24 cellular contexts compared by ENCODE assay signal in genomic region chr6:103113416-103113815, GRCh38.
"Had no signal": no experiment of that assay in that cellular context is flagged by ENCODE, and none has a peak within 500 bp of the region (broad histone marks: within the 10 kb centered on the region; RNA-seq: fewer than 3 reads in every experiment).

No MANE protein-coding gene starts in this region.

- H3K27me3 Mint-ChIP-seq: memory B cell; naive thymus-derived CD4-positive, alpha-beta T cell; natural killer cell treated with Interleukin-12 subunit alpha and Interleukin-12 subunit beta and Interleukin-15 and Interleukin-18, amount 100 ng/mL, for 72 hours; progenitor cell of endocrine pancreas; stimulated activated memory B cell treated with anti-CD40 and anti-IgM and Interleukin-4, amounts not matched to agents 10 μg/mL and 1 μg/mL and 100 μg/mL, for 72 hours; stimulated activated naive CD8-positive, alpha-beta T cell treated with anti-CD3 and anti-CD28 coated beads, Interleukin-15, amount 100 ng/mL, for 72 hours; type B pancreatic cell had no signal

- H3K4me1 ChIP-seq: left ventricle myocardium inferior, right atrium auricular region, right lobe of liver, tibial nerve, vagina had no signal

- H3K9me3 Mint-ChIP-seq: type B pancreatic cell had no signal

- H3K36me3 ChIP-seq: left ventricle myocardium inferior, ovary, right atrium auricular region, right lobe of liver, tibial nerve, vagina had no signal

- H3K4me1 Mint-ChIP-seq: memory B cell; naive thymus-derived CD4-positive, alpha-beta T cell; stimulated activated memory B cell treated with anti-CD40 and anti-IgM and Interleukin-4, amounts not matched to agents 10 μg/mL and 1 μg/mL and 100 μg/mL, for 72 hours; stimulated activated naive CD8-positive, alpha-beta T cell treated with anti-CD3 and anti-CD28 coated beads, Interleukin-15, amount 100 ng/mL, for 72 hours had no signal

- ATAC-seq: mucosa of descending colon; naive thymus-derived CD4-positive, alpha-beta T cell; natural killer cell treated with Interleukin-12 subunit alpha and Interleukin-12 subunit beta and Interleukin-15 and Interleukin-18, amount 100 ng/mL, for 72 hours; right lobe of liver; stimulated activated memory B cell treated with anti-CD40 and anti-IgM and Interleukin-4, amounts not matched to agents 10 μg/mL and 1 μg/mL and 100 μg/mL, for 72 hours; stimulated activated naive CD8-positive, alpha-beta T cell treated with anti-CD3 and anti-CD28 coated beads, Interleukin-15, amount 100 ng/mL, for 72 hours had no signal

- H3K27ac Mint-ChIP-seq: memory B cell; naive thymus-derived CD4-positive, alpha-beta T cell; natural killer cell treated with Interleukin-12 subunit alpha and Interleukin-12 subunit beta and Interleukin-15 and Interleukin-18, amount 100 ng/mL, for 72 hours; progenitor cell of endocrine pancreas; stimulated activated memory B cell treated with anti-CD40 and anti-IgM and Interleukin-4, amounts not matched to agents 10 μg/mL and 1 μg/mL and 100 μg/mL, for 72 hours; stimulated activated naive CD8-positive, alpha-beta T cell treated with anti-CD3 and anti-CD28 coated beads, Interleukin-15, amount 100 ng/mL, for 72 hours; type B pancreatic cell had no signal

- H3K36me3 Mint-ChIP-seq: memory B cell; naive thymus-derived CD4-positive, alpha-beta T cell; natural killer cell treated with Interleukin-12 subunit alpha and Interleukin-12 subunit beta and Interleukin-15 and Interleukin-18, amount 100 ng/mL, for 72 hours; stimulated activated memory B cell treated with anti-CD40 and anti-IgM and Interleukin-4, amounts not matched to agents 10 μg/mL and 1 μg/mL and 100 μg/mL, for 72 hours; type B pancreatic cell had no signal

- H3K9me3 ChIP-seq: left ventricle myocardium inferior, mucosa of descending colon, ovary, right atrium auricular region, right lobe of liver, tibial nerve, vagina had no signal

- H3K27ac ChIP-seq: left ventricle myocardium inferior, ovary, right atrium auricular region, right lobe of liver, tibial nerve, vagina had no signal

- H3K4me3 Mint-ChIP-seq: memory B cell; naive thymus-derived CD4-positive, alpha-beta T cell; natural killer cell treated with Interleukin-12 subunit alpha and Interleukin-12 subunit beta and Interleukin-15 and Interleukin-18, amount 100 ng/mL, for 72 hours; stimulated activated memory B cell treated with anti-CD40 and anti-IgM and Interleukin-4, amounts not matched to agents 10 μg/mL and 1 μg/mL and 100 μg/mL, for 72 hours; stimulated activated naive CD8-positive, alpha-beta T cell treated with anti-CD3 and anti-CD28 coated beads, Interleukin-15, amount 100 ng/mL, for 72 hours; type B pancreatic cell had no signal

- H3K4me3 ChIP-seq: left ventricle myocardium inferior, lung, mucosa of descending colon, ovary, right atrium auricular region, right lobe of liver, smooth muscle cell, tibial nerve, vagina had no signal

- DNase-seq: kidney; left ventricle myocardium inferior; midbrain; mucosa of descending colon; naive thymus-derived CD4-positive, alpha-beta T cell; ovary; right lobe of liver; stimulated activated CD4-positive, alpha-beta T cell treated with anti-CD3 and anti-CD28 coated beads, Interleukin-1b, Interleukin-23, amount 100 ng/mL, for 48 hours; stimulated activated CD4-positive, alpha-beta T cell treated with anti-CD3 and anti-CD28 coated beads, Interleukin-2, amount 100 ng/mL, for 48 hours; stimulated activated CD4-positive, alpha-beta T cell treated with anti-CD3 and anti-CD28 coated beads, Interleukin-4, amount 100 ng/mL, for 4 hours; stimulated activated CD8-positive, alpha-beta memory T cell treated with anti-CD3 and anti-CD28 coated beads, Interleukin-4, amount 100 ng/mL, for 48 hours; stimulated activated naive CD4-positive, alpha-beta T cell treated with Interleukin-2 at 50 U/mL for 16 hours; stimulated activated naive CD8-positive, alpha-beta T cell treated with anti-CD3 and anti-CD28 coated beads, Interleukin-15, amount 100 ng/mL, for 72 hours; substantia nigra had no signal

- H3K4me2 ChIP-seq: smooth muscle cell had no signal

- H3K27me3 ChIP-seq: ovary, right atrium auricular region, right lobe of liver, tibial nerve, vagina had no signal
